In the genomic region with DNA sequence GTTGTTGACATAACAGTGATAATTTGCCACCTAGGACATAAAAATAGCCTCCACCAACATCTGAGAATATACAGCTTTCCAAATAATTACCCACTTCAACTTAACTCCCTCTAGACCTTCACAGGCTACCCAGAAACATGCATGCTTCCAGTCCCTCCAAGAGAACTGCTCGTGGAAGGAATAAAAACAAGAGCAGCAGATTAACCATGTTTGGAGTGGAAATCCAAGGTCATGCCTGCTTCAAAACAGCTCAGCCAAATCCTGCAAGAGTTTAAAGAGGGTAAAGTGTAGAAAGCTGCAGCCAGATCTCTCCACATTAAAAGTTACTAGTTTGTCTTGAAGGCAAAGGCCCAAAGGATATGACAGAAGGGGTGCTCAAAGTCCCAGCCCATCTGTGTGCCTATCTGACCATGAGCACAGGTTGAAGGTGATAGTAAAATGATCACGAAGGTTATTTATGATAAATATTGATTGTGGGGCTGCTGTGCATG, we compare ENCODE assay signal across 21 cellular contexts.
DNase-seq lines count a peak whose midpoint lies in the region; ATAC-seq and TF ChIP-seq lines count a peak whose summit lies in the region.
"Had no signal": no experiment of that assay in that cellular context is flagged by ENCODE, and none has a peak within 500 bp of the region (broad histone marks: within the 10 kb centered on the region; RNA-seq: fewer than 3 reads in every experiment).

No MANE protein-coding gene starts in this region.

- no peak for DNase-seq in esophagus muscularis mucosa (ENCODE audit: extremely low spot score)
- DNase-seq in left ventricle myocardium inferior, result no peak
- no peak for DNase-seq in tibial artery
- DNase-seq in dedifferentiated amniotic fluid mesenchymal stem cell (ENCODE audit: extremely low spot score), result no peak
- DNase-seq in stimulated activated CD4-positive, alpha-beta T cell treated with anti-CD3 and anti-CD28 coated beads, Interleukin-4, amount 100 ng/mL, for 24 hours, result no peak
- no peak for DNase-seq in stimulated activated CD4-positive, alpha-beta T cell treated with anti-CD3 and anti-CD28 coated beads, Interleukin-15, amount 100 ng/mL, for 24 hours
- DNase-seq: C1 segment of cervical spinal cord; GF-D8; GM23248; HCEC 1CT; MV-4-11; NCI-H1417; NCI-H1930; NCI-H2171 treated with DMSO at 0.1 percent for 48 hours; NCI-H446 treated with DMSO at 0.1 percent for 48 hours; NK-92 treated with Interleukin-12 subunit alpha and Interleukin-12 subunit beta, amount 100 ng/mL, for 24 hours; OCI-M1; RPMI8226 had no signal

- H3K27me3 ChIP-seq in esophagus muscularis mucosa, result no peaks in the 10 kb centered on the region
- H3K27me3 ChIP-seq in left ventricle myocardium inferior (ENCODE audit: low read depth), result no peaks in the 10 kb centered on the region
- H3K27me3 ChIP-seq in rectal smooth muscle tissue (ENCODE audit: control insufficient read depth, insufficient read depth, low read length), result no peaks in the 10 kb centered on the region
- no peaks in the 10 kb centered on the region for H3K27me3 ChIP-seq in tibial artery

- H3K4me3 ChIP-seq in esophagus muscularis mucosa (no peak overlapping the region), left ventricle myocardium inferior (no peak overlapping the region), rectal smooth muscle tissue (ENCODE audit: low read length) (no peak overlapping the region), tibial artery (no peak overlapping the region)
- H3K4me3 ChIP-seq: GM23248, K562 had no signal

- peaks cover 0 to 4% (median 0%) of the 10 kb centered on the region in 4 donors for H3K36me3 ChIP-seq in esophagus muscularis mucosa
- no peaks in the 10 kb centered on the region for H3K36me3 ChIP-seq in left ventricle myocardium inferior
- no peaks in the 10 kb centered on the region for H3K36me3 ChIP-seq in rectal smooth muscle tissue (ENCODE audit: control insufficient read depth, insufficient read depth, low read length)
- H3K36me3 ChIP-seq in tibial artery, result no peaks in the 10 kb centered on the region

- peaks cover 4% of the 10 kb centered on the region for H3K9me3 Mint-ChIP-seq in activated T-helper 17 cell treated with anti-CD3 and anti-CD28 coated beads, Interleukin-2, amount 50 U/mL, for 72 hours

- TF ChIP-seq CTCF in esophagus muscularis mucosa (IDR thresholded peaks at IDR 0.05), result no peak
- TF ChIP-seq CTCF in left ventricle myocardium inferior (IDR thresholded peaks at IDR 0.05; ENCODE audit: borderline replicate concordance), result no peak
- TF ChIP-seq CTCF in tibial artery (IDR thresholded peaks at IDR 0.05), result no peak

- no peak overlapping the region for H3K4me3 Mint-ChIP-seq in activated T-helper 17 cell treated with anti-CD3 and anti-CD28 coated beads, Interleukin-2, amount 50 U/mL, for 72 hours

- H3K4me1 ChIP-seq in esophagus muscularis mucosa, result peaks cover 29 to 63% (median 53%) of the 10 kb centered on the region in 4 donors
- peaks cover 48% of the 10 kb centered on the region for H3K4me1 ChIP-seq in left ventricle myocardium inferior
- H3K4me1 ChIP-seq in rectal smooth muscle tissue (ENCODE audit: control insufficient read depth, insufficient read depth, low read length), result peaks cover 23% of the 10 kb centered on the region
- H3K4me1 ChIP-seq in tibial artery, result peaks cover 0 to 62% (median 23%) of the 10 kb centered on the region in 4 donors

- peak overlapping the region; percentile 57 to 77 (median 71) for H3K27ac ChIP-seq in esophagus muscularis mucosa (replicated peaks in 1 of 4)
- peak overlapping the region; percentile 69 for H3K27ac ChIP-seq in left ventricle myocardium inferior (replicated peaks)
- peak overlapping the region; percentile 77 for H3K27ac ChIP-seq in rectal smooth muscle tissue (ENCODE audit: low read depth, low read length)
- peak overlapping the region; percentile 64 to 66 for H3K27ac ChIP-seq in tibial artery
- H3K27ac ChIP-seq: GM23248 had no signal

- no peaks in the 10 kb centered on the region for H3K4me1 Mint-ChIP-seq in activated T-helper 17 cell treated with anti-CD3 and anti-CD28 coated beads, Interleukin-2, amount 50 U/mL, for 72 hours

- no peaks in the 10 kb centered on the region for H3K36me3 Mint-ChIP-seq in activated T-helper 17 cell treated with anti-CD3 and anti-CD28 coated beads, Interleukin-2, amount 50 U/mL, for 72 hours (ENCODE audit: low read depth)

- no peak overlapping the region for H3K27ac Mint-ChIP-seq in activated T-helper 17 cell treated with anti-CD3 and anti-CD28 coated beads, Interleukin-2, amount 50 U/mL, for 72 hours

- ATAC-seq in activated T-helper 17 cell treated with anti-CD3 and anti-CD28 coated beads, Interleukin-2, amount 50 U/mL, for 72 hours (replicated peaks), result no peak
- ATAC-seq: K562 had no signal

- 64% methylated on average over 2 of the region's 2 CpGs for WGBS in esophagus muscularis mucosa

- H3K9ac ChIP-seq in rectal smooth muscle tissue (ENCODE audit: low read length), result no peak overlapping the region
- H3K9ac ChIP-seq: GM23248 had no signal

- H3K9me3 ChIP-seq in esophagus muscularis mucosa (no peaks in the 10 kb centered on the region), left ventricle myocardium inferior (replicated peaks) (no peaks in the 10 kb centered on the region), tibial artery (no peaks in the 10 kb centered on the region)

- H3K27me3 Mint-ChIP-seq in activated T-helper 17 cell treated with anti-CD3 and anti-CD28 coated beads, Interleukin-2, amount 50 U/mL, for 72 hours, result peaks cover 4% of the 10 kb centered on the region

- no peak for TF ChIP-seq EP300 in esophagus muscularis mucosa (IDR thresholded peaks at IDR 0.05)

- TF ChIP-seq POLR2A in esophagus muscularis mucosa (IDR thresholded peaks at IDR 0.05; ENCODE audit: low read depth), result no peak

- intact Hi-C loops in esophagus muscularis mucosa (cut with DNase I) (no loop called here), left ventricle myocardium inferior (cut with micrococcal nuclease) (no loop called here), tibial artery (cut with DNase I; ENCODE audit: low total_unique reads) (no loop called here)
